19 cellular contexts compared by ENCODE assay signal in the genomic region with DNA sequence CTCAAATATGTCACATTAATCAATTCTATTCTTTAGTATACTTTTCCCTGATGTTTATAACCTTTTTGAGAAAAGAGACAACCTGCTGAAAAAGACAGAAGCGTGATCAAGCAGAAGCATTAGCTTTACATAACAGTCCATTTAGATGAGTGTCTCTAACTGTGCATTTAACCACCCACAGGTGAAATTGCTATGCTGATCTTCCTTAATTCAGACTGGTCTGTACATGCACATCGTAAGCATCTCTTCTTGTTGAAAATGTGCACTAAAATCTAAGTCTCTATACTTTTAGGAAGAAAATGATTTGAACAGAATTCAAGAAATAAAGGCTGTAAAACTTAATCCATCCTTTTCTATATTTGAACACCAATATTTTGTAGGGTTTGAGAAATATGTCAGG.
A peak's percentile ranks its signal among the peaks of the same experiment; 100 is the strongest.
DNase-seq lines count a peak whose midpoint lies in the region; TF ChIP-seq lines count a peak whose summit lies in the region.
"Had no signal": no experiment of that assay in that cellular context is flagged by ENCODE, and none has a peak within 500 bp of the region (broad histone marks: within the 10 kb centered on the region; RNA-seq: fewer than 3 reads in every experiment).

No MANE protein-coding gene starts in this region.

- H3K4me1 ChIP-seq in neuronal stem cell (ENCODE audit: control insufficient read depth in 2 of 2, insufficient read depth in 1 of 2, low read depth in 1 of 2, low read length in 2 of 2) = no peaks in the 10 kb centered on the region
- no peaks in the 10 kb centered on the region for H3K4me1 ChIP-seq in right atrium auricular region
- H3K4me1 ChIP-seq: BLaER1 treated with 17β-estradiol and CSF1 and Interleukin-3, amounts not matched to agents 10 nM and 100 nM; Caco-2 had no signal

- peaks cover 8% of the 10 kb centered on the region for H3K4me1 Mint-ChIP-seq in activated naive CD4-positive, alpha-beta T cell treated with anti-CD3 and anti-CD28 coated beads for 36 hours (ENCODE audit: low read depth)

- H3K23ac ChIP-seq in neuronal stem cell (ENCODE audit: low read depth, low read length, poor library complexity) = no peak overlapping the region

- H3K27ac ChIP-seq in neuronal stem cell (replicated peaks; ENCODE audit: low read length) = no peak overlapping the region
- peak overlapping the region in 1 of 2 donors; percentile 57 for H3K27ac ChIP-seq in right atrium auricular region
- H3K27ac ChIP-seq: BLaER1 treated with 17β-estradiol and CSF1 and Interleukin-3, amounts not matched to agents 10 nM and 100 nM; C4-2B had no signal

- peaks cover 2% of the 10 kb centered on the region for H3K9me3 Mint-ChIP-seq in activated naive CD4-positive, alpha-beta T cell treated with anti-CD3 and anti-CD28 coated beads for 36 hours
- H3K9me3 Mint-ChIP-seq: CD8-positive, alpha-beta T cell had no signal

- peak; percentile 73 for DNase-seq in G401 (ENCODE audit: low spot score)
- peak; percentile 4 for DNase-seq in NCI-H69 (lab: John Stamatoyannopoulos, UW)
- DNase-seq in neuronal stem cell (ENCODE audit: low spot score) = no peak
- DNase-seq in AG20443 (ENCODE audit: low spot score) = no peak
- no peak for DNase-seq in activated naive CD4-positive, alpha-beta T cell treated with anti-CD3 and anti-CD28 coated beads for 36 hours
- DNase-seq in right atrium auricular region (ENCODE audit: low spot score) = no peak
- DNase-seq: 8988T; ACHN; AML-193; Caco-2; Calu3; CD4-positive, alpha-beta T cell; CD8-positive, alpha-beta T cell; DMS79 treated with DMSO at 0.1 percent for 48 hours; GDM1 had no signal

- in situ Hi-C loops in G401 (cut with HindIII; ENCODE audit: low sequenced_read_pairs) = no loop called here

- H3K4me3 ChIP-seq in neuronal stem cell (ENCODE audit: low read length in 2 of 2) = no peak overlapping the region
- no peak overlapping the region for H3K4me3 ChIP-seq in right atrium auricular region
- H3K4me3 ChIP-seq: BLaER1 treated with 17β-estradiol and CSF1 and Interleukin-3, amounts not matched to agents 10 nM and 100 nM; GM12878 had no signal

- no peak overlapping the region for H4K8ac ChIP-seq in neuronal stem cell (ENCODE audit: low read depth, low read length)

- H2AK5ac ChIP-seq in neuronal stem cell (ENCODE audit: low read depth, low read length) = no peak overlapping the region

- no peak overlapping the region for H3K4me3 Mint-ChIP-seq in activated naive CD4-positive, alpha-beta T cell treated with anti-CD3 and anti-CD28 coated beads for 36 hours
- H3K4me3 Mint-ChIP-seq: B cell; CD4-positive, alpha-beta T cell; CD8-positive, alpha-beta T cell had no signal

- peak overlapping the region; percentile 18 for H2AFZ ChIP-seq in neuronal stem cell (ENCODE audit: low read length)

- no peak for TF ChIP-seq CTCF in right atrium auricular region (IDR thresholded peaks at IDR 0.05)

- WGBS in neuronal stem cell (ENCODE audit: extremely low coverage in 2 of 2, insufficient read length in 2 of 2, insufficient replicate concordance in 1 of 2), 2 donors = no CpG with 5 or more reads among the region's 2 CpGs

- H3K9me3 ChIP-seq in neuronal stem cell (replicated peaks in 1 of 2; ENCODE audit: control insufficient read depth in 2 of 2, insufficient read depth in 1 of 2, low read depth in 1 of 2, low read length in 2 of 2) (peaks cover 0 to 7% of the 10 kb centered on the region in 2 donors), right atrium auricular region (no peaks in the 10 kb centered on the region)
- H3K9me3 ChIP-seq: BLaER1 treated with 17β-estradiol and CSF1 and Interleukin-3, amounts not matched to agents 10 nM and 100 nM; Caco-2 had no signal

- H3K18ac ChIP-seq in neuronal stem cell (ENCODE audit: low read length) = no peak overlapping the region

- H3K4me2 ChIP-seq in neuronal stem cell (ENCODE audit: insufficient read depth, low read length, poor library complexity, severe bottlenecking) = no peak overlapping the region
- H3K4me2 ChIP-seq: BLaER1 treated with 17β-estradiol and CSF1 and Interleukin-3, amounts not matched to agents 10 nM and 100 nM had no signal

- no peak overlapping the region for H2BK120ac ChIP-seq in neuronal stem cell (ENCODE audit: low read depth, low read length)

- no peaks in the 10 kb centered on the region for H3K36me3 ChIP-seq in neuronal stem cell (replicated peaks in 1 of 2; ENCODE audit: control insufficient read depth in 2 of 2, insufficient read depth in 2 of 2, low read length in 2 of 2)
- no peaks in the 10 kb centered on the region for H3K36me3 ChIP-seq in right atrium auricular region
- H3K36me3 ChIP-seq: BLaER1 treated with 17β-estradiol and CSF1 and Interleukin-3, amounts not matched to agents 10 nM and 100 nM had no signal

- H3K27ac Mint-ChIP-seq in activated naive CD4-positive, alpha-beta T cell treated with anti-CD3 and anti-CD28 coated beads for 36 hours = no peak overlapping the region
- H3K27ac Mint-ChIP-seq: B cell; CD4-positive, alpha-beta T cell; CD8-positive, alpha-beta T cell had no signal

- H3K27me3 ChIP-seq in neuronal stem cell (ENCODE audit: control insufficient read depth in 3 of 3, insufficient read depth in 3 of 3, low read depth in 1 of 3, low read length in 3 of 3) = no peaks in the 10 kb centered on the region
- H3K27me3 ChIP-seq in right atrium auricular region = no peaks in the 10 kb centered on the region
- H3K27me3 ChIP-seq: BLaER1 treated with 17β-estradiol and CSF1 and Interleukin-3, amounts not matched to agents 10 nM and 100 nM had no signal

- H3K79me1 ChIP-seq in neuronal stem cell (ENCODE audit: low read depth, low read length) = no peaks in the 10 kb centered on the region

- no peaks in the 10 kb centered on the region for H3K27me3 Mint-ChIP-seq in activated naive CD4-positive, alpha-beta T cell treated with anti-CD3 and anti-CD28 coated beads for 36 hours (ENCODE audit: low read depth)
- H3K27me3 Mint-ChIP-seq: B cell; CD4-positive, alpha-beta T cell had no signal

- H2BK12ac ChIP-seq in neuronal stem cell (ENCODE audit: low read length) = no peak overlapping the region

- intact Hi-C loops in activated naive CD4-positive, alpha-beta T cell treated with anti-CD3 and anti-CD28 coated beads for 36 hours (cut with micrococcal nuclease) = no loop called here

- H2BK5ac ChIP-seq in neuronal stem cell (ENCODE audit: low read length) = no peak overlapping the region

- H3K4ac ChIP-seq in neuronal stem cell (ENCODE audit: low read length) = no peak overlapping the region

- no peak overlapping the region for H4K91ac ChIP-seq in neuronal stem cell (ENCODE audit: low read depth, low read length, poor library complexity)

- H2BK15ac ChIP-seq in neuronal stem cell (ENCODE audit: low read length) = no peak overlapping the region

- no peaks in the 10 kb centered on the region for H3K36me3 Mint-ChIP-seq in activated naive CD4-positive, alpha-beta T cell treated with anti-CD3 and anti-CD28 coated beads for 36 hours (ENCODE audit: low read depth)
- H3K36me3 Mint-ChIP-seq: CD8-positive, alpha-beta T cell had no signal

- H3K9ac ChIP-seq in neuronal stem cell (ENCODE audit: low read depth, low read length, poor library complexity) = no peak overlapping the region
- H3K9ac ChIP-seq: BLaER1 treated with 17β-estradiol and CSF1 and Interleukin-3, amounts not matched to agents 10 nM and 100 nM had no signal

- CTCF ChIA-PET in activated naive CD4-positive, alpha-beta T cell treated with anti-CD3 and anti-CD28 coated beads for 36 hours (lab: Charles Lee) = no interaction called here

- no peak overlapping the region for H3K14ac ChIP-seq in neuronal stem cell (ENCODE audit: low read length)

Comparison
In these comparisons a context has a peak if more than half of its experiments do, and no peak if none do; other contexts are left out.
1. DNase-seq: peak in G401 (single experiment) and NCI-H69 (single experiment); none in neuronal stem cell (single experiment), AG20443 (single experiment), activated naive CD4-positive, alpha-beta T cell treated with anti-CD3 and anti-CD28 coated beads for 36 hours (single experiment) and right atrium auricular region (single experiment).